8 cellular contexts compared by ENCODE assay signal in genomic region chr3:149086232-149086988, GRCh38. TPM values are rescaled to one million over a fixed set of nuclear protein-coding genes. Genes with fewer than 3 reads are reported as not detected.
A peak's percentile ranks its signal among the peaks of the same experiment; 100 is the strongest.
DNase-seq lines count a peak whose midpoint lies in the region; ATAC-seq and TF ChIP-seq lines count a peak whose summit lies in the region.

Gene HLTF, minus strand, starts transcription at chr3:149086533. Its CDS starts 197 bp downstream, at chr3:149086336.

- H3K27me3 Mint-ChIP-seq in natural killer cell treated with Interleukin-12 subunit alpha and Interleukin-12 subunit beta and Interleukin-15 and Interleukin-18, amount 100 ng/mL, for 72 hours = no peaks in the 10 kb centered on the region

- H2AFZ ChIP-seq in DND-41 (ENCODE audit: low read depth, low read length) (peak within 1 kb of the TSS; percentile 81), GM23248 (peak within 1 kb of the TSS; percentile 96)

- no peaks in the 10 kb centered on the region for H3K27me3 ChIP-seq in DND-41 (ENCODE audit: insufficient read depth, low read length, poor library complexity)
- H3K27me3 ChIP-seq in GM23248 (replicated peaks; ENCODE audit: insufficient read depth) = no peaks in the 10 kb centered on the region
- H3K27me3 ChIP-seq in RWPE2 (ENCODE audit: insufficient read depth, poor library complexity, severe bottlenecking) = no peaks in the 10 kb centered on the region

- TF ChIP-seq CTCF in DND-41 (IDR thresholded peaks at IDR 0.05; ENCODE audit: borderline replicate concordance, extremely low read depth, low read length, poor library complexity, severe bottlenecking) (no peak), RWPE2 (IDR thresholded peaks at IDR 0.05; ENCODE audit: poor library complexity, severe bottlenecking) (no peak), fibroblast of pulmonary artery (IDR thresholded peaks at IDR 0.05; ENCODE audit: low read length, missing control alignments) (no peak)

- no peaks in the 10 kb centered on the region for H3F3A ChIP-seq in GM23248 (ENCODE audit: insufficient read depth)

- H4K20me1 ChIP-seq in DND-41 (ENCODE audit: insufficient read depth, low read length) = peaks cover 26% of the 10 kb centered on the region; the same call in 1 of the 2 replicates
- no peaks in the 10 kb centered on the region for H4K20me1 ChIP-seq in GM23248 (ENCODE audit: insufficient read depth)

- H3K9me2 ChIP-seq in GM23248 (ENCODE audit: insufficient read depth) = no peaks in the 10 kb centered on the region

- H3K27ac ChIP-seq in DND-41 (ENCODE audit: low read length) (peak within 1 kb of the TSS; percentile 86), GM23248 (no peak within 1 kb of the TSS), RWPE2 (ENCODE audit: poor library complexity, severe bottlenecking) (peak within 1 kb of the TSS; percentile 22)

- peak; percentile 98 for ATAC-seq in DND-41 (ENCODE audit: insufficient read depth, low read depth)
- ATAC-seq in RWPE2 (ENCODE audit: low read depth) = peak; percentile 99
- ATAC-seq in natural killer cell treated with Interleukin-12 subunit alpha and Interleukin-12 subunit beta and Interleukin-15 and Interleukin-18, amount 100 ng/mL, for 72 hours = peak; percentile 99 to 100
- peak; percentile 100 for ATAC-seq in stimulated activated naive CD8-positive, alpha-beta T cell treated with anti-CD3 and anti-CD28 coated beads, Interleukin-15, Interleukin-2, amounts not matched to agents 100 U/mL and 50 U/mL, for 24 hours

- peak within 1 kb of the TSS; percentile 93 for H3K4me3 Mint-ChIP-seq in natural killer cell treated with Interleukin-12 subunit alpha and Interleukin-12 subunit beta and Interleukin-15 and Interleukin-18, amount 100 ng/mL, for 72 hours

- H3K4me3 ChIP-seq in DND-41 (ENCODE audit: low read depth in 1 of 2, low read length in 2 of 2) (peak within 1 kb of the TSS; percentile 72 to 82), GM23248 (peak within 1 kb of the TSS; percentile 93), RWPE2 (ENCODE audit: severe bottlenecking) (peak within 1 kb of the TSS; percentile 83), fibroblast of pulmonary artery (replicated peaks; ENCODE audit: low read depth, low read length) (peak within 1 kb of the TSS; percentile 94)

- H3K4me2 ChIP-seq in DND-41 (ENCODE audit: insufficient read depth, low read length) (peak within 1 kb of the TSS; percentile 71), GM23248 (ENCODE audit: unreplicated experiment) (peak within 1 kb of the TSS; percentile 82)

- DNase-seq in DND-41 (peak; percentile 98), GM23248 (peak; percentile 95), LHCN-M2 (ENCODE audit: low read depth) (peak; percentile 98), RWPE2 (ENCODE audit: low spot score) (peak; percentile 92), fibroblast of pulmonary artery (ENCODE audit: low read depth) (peak; percentile 99)
- DNase-seq in activated T-helper 9 cell treated with anti-CD3 and anti-CD28 coated beads, Interleukin-2, amount 50 U/mL, for 16 hours (ENCODE audit: low read depth) = peak; percentile 85
- DNase-seq in natural killer cell treated with Interleukin-12 subunit alpha and Interleukin-12 subunit beta and Interleukin-15 and Interleukin-18, amount 100 ng/mL, for 72 hours (ENCODE audit: low spot score) = peak; percentile 95
- peak; percentile 91 for DNase-seq in stimulated activated naive CD8-positive, alpha-beta T cell treated with anti-CD3 and anti-CD28 coated beads, Interleukin-15, Interleukin-2, amounts not matched to agents 100 U/mL and 50 U/mL, for 24 hours

- in situ Hi-C loops in GM23248 (cut with MboI) = no loop called here

- H3K9ac ChIP-seq in DND-41 (ENCODE audit: low read depth, low read length) (peak within 1 kb of the TSS; percentile 74), GM23248 (peak within 1 kb of the TSS; percentile 77)

- H3K4me1 ChIP-seq in DND-41 (ENCODE audit: insufficient read depth, low read length) = peaks cover 45% of the 10 kb centered on the region
- no peaks in the 10 kb centered on the region for H3K4me1 ChIP-seq in GM23248 (ENCODE audit: insufficient read depth)
- H3K4me1 ChIP-seq in RWPE2 (ENCODE audit: insufficient read depth, poor library complexity, severe bottlenecking) = no peaks in the 10 kb centered on the region

- peaks cover 19 to 26% of the 10 kb centered on the region in 2 donors for H3K4me1 Mint-ChIP-seq in natural killer cell treated with Interleukin-12 subunit alpha and Interleukin-12 subunit beta and Interleukin-15 and Interleukin-18, amount 100 ng/mL, for 72 hours (ENCODE audit: low read depth in 2 of 2)

- H3K79me2 ChIP-seq in DND-41 (ENCODE audit: insufficient read depth, low read length) = peaks cover 48% of the 10 kb centered on the region
- H3K79me2 ChIP-seq in GM23248 (ENCODE audit: insufficient read depth) = peaks cover 41% of the 10 kb centered on the region

- no peaks in the 10 kb centered on the region for H3K36me3 Mint-ChIP-seq in natural killer cell treated with Interleukin-12 subunit alpha and Interleukin-12 subunit beta and Interleukin-15 and Interleukin-18, amount 100 ng/mL, for 72 hours

- 11 to 12% methylated on average over 55 to 57 of the region's 57 CpGs for WGBS in GM23248 (ENCODE audit: low coverage in 1 of 2, low lambda C conversion rate in 2 of 2, missing lambda C conversion rate in 2 of 2), 2 experiments

- H3K27ac Mint-ChIP-seq in natural killer cell treated with Interleukin-12 subunit alpha and Interleukin-12 subunit beta and Interleukin-15 and Interleukin-18, amount 100 ng/mL, for 72 hours = peak within 1 kb of the TSS; percentile 66 to 84

- no peaks in the 10 kb centered on the region for H3K9me3 Mint-ChIP-seq in natural killer cell treated with Interleukin-12 subunit alpha and Interleukin-12 subunit beta and Interleukin-15 and Interleukin-18, amount 100 ng/mL, for 72 hours

- H3K36me3 ChIP-seq in DND-41 (ENCODE audit: insufficient read depth, low read length) (peaks cover 36% of the 10 kb centered on the region), GM23248 (ENCODE audit: low read depth) (no peaks in the 10 kb centered on the region; the same call in 1 of the 2 replicates), RWPE2 (ENCODE audit: low read depth) (peaks cover 29% of the 10 kb centered on the region)

- H3K9me3 ChIP-seq in DND-41 (ENCODE audit: insufficient read depth, low read length, severe bottlenecking) (no peaks in the 10 kb centered on the region), GM23248 (ENCODE audit: low read depth) (no peaks in the 10 kb centered on the region), RWPE2 (ENCODE audit: severe bottlenecking) (no peaks in the 10 kb centered on the region)

RNA-seq across cellular contexts. Expression of gene HLTF, which starts in this region (rescaled TPM):
- 20.6 and 25.0 TPM in 2 replicates for total RNA-seq in GM23248 (2014; rRNA removed; shearing (Covaris generic))
- polyA plus RNA-seq in GM23248 (2016; fragmentation: Nextera tagmentation; extraction: Ambion mirVana) = 28.6 and 33.6 TPM in 2 replicates
- 51.2 and 56.7 TPM in 2 replicates for total RNA-seq in LHCN-M2 (2014; rRNA removed)
- polyA plus RNA-seq in LHCN-M2 (2012) = 7.6 TPM
- total RNA-seq in natural killer cell treated with Interleukin-12 subunit alpha and Interleukin-12 subunit beta and Interleukin-15 and Interleukin-18, amount 100 ng/mL, for 72 hours = 10 to 100 TPM; 17.8 to 19.2 TPM
